ENCODE assay signal across 7 cellular contexts in genomic region chr2:63049291-63050185, GRCh38. TPM values are rescaled to one million over a fixed set of nuclear protein-coding genes. Genes with fewer than 3 reads are reported as not detected.
A peak's percentile ranks its signal among the peaks of the same experiment; 100 is the strongest.
DNase-seq lines count a peak whose midpoint lies in the region; ATAC-seq and TF ChIP-seq lines count a peak whose summit lies in the region.

No MANE protein-coding gene starts in this region.

- peaks cover 0 to 12% (median 0%) of the 10 kb centered on the region in 5 experiments for H3K9me3 Mint-ChIP-seq in brain
- no peaks in the 10 kb centered on the region for H3K9me3 Mint-ChIP-seq in mesothelial cell of epicardium

- ATAC-seq in GM19463 (IDR thresholded peaks at IDR 0.05; ENCODE audit: unreplicated experiment), result no peak
- ATAC-seq in GM19452 (IDR thresholded peaks at IDR 0.05; ENCODE audit: unreplicated experiment), result no peak
- no peak for ATAC-seq in GM19395 (IDR thresholded peaks at IDR 0.05; ENCODE audit: unreplicated experiment)

- H3K27ac Mint-ChIP-seq in brain, result peak overlapping the region; percentile 94 to 100 (median 98)
- peak overlapping the region; percentile 59 for H3K27ac Mint-ChIP-seq in mesothelial cell of epicardium

- peak; percentile 50 for DNase-seq in LoVo (ENCODE audit: low spot score)
- no peak for DNase-seq in mesothelial cell of epicardium (ENCODE audit: low spot score in 2 of 2, unreplicated experiment in 2 of 2)

- H3K4me3 ChIP-seq in GM08714 (ENCODE audit: low read length), result peak overlapping the region; percentile 71

- peaks cover 62% of the 10 kb centered on the region for H3K4me1 Mint-ChIP-seq in brain
- H3K4me1 Mint-ChIP-seq in mesothelial cell of epicardium, result peaks cover 35% of the 10 kb centered on the region

- peaks cover 31% of the 10 kb centered on the region for H3K36me3 Mint-ChIP-seq in brain
- H3K36me3 Mint-ChIP-seq in mesothelial cell of epicardium, result peaks cover 12% of the 10 kb centered on the region

- H3K4me3 Mint-ChIP-seq in brain (peak overlapping the region; percentile 84 to 95 (median 89)), mesothelial cell of epicardium (peak overlapping the region; percentile 79)

- H3K27me3 Mint-ChIP-seq in brain, result peaks cover 86% of the 10 kb centered on the region
- H3K27me3 Mint-ChIP-seq in mesothelial cell of epicardium (ENCODE audit: low read depth), result peaks cover 96% of the 10 kb centered on the region

- TF ChIP-seq CTCF in brain (conservative IDR thresholded peaks at IDR 0.05) (no peak), mesothelial cell of epicardium (IDR thresholded peaks at IDR 0.05; ENCODE audit: unreplicated experiment) (no peak)

RNA-seq across cellular contexts. Expression of gene OTX1, which starts 1.1 kb away (rescaled TPM):
- 1.0 TPM for polyA plus RNA-seq in brain (ENCODE audit: insufficient read depth, low read depth, low replicate concordance)
- total RNA-seq in mesothelial cell of epicardium, result 0.71 to 1.1 TPM (median 0.87 TPM) in 3 replicates
